In the genomic region with DNA sequence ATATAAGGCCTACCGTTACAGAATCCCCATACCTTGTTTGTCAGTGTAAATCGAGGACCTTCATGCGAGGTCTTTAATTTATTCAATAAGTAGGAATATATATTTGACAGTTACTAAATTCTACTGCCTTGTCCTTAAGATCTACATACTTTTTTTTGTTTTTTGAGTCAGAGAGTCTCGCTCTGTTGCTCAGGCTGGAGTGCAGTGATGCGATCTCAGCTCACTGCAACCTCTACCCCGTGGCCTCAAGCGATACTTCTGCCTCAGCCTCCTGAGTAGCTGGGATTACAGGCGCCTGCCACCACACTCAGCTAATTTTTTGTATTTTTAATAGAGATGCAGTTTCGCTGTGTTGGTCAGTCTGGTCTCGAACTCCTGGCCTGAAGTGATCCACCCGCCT, we compare ENCODE assay signal across 7 cellular contexts. TPM values are rescaled to one million over a fixed set of nuclear protein-coding genes. Genes with fewer than 3 reads are reported as not detected.
DNase-seq lines count a peak whose midpoint lies in the region; ATAC-seq and TF ChIP-seq lines count a peak whose summit lies in the region.
"Not testable (repeated sequence)": the region's sequence is repeated elsewhere in the genome, so short reads cannot be mapped to it uniquely, and the experiment has no call there.

No MANE protein-coding gene starts in this region.

- DNase-seq in Caki2 (ENCODE audit: low read depth): peak; percentile 36
- DNase-seq in NB4 (ENCODE audit: low read depth); activated CD4-positive, alpha-beta T cell treated with anti-CD3 and anti-CD28 coated beads, Interleukin-2, amount 10 ng/mL, durations not matched to agents 24 days and 14 days; activated naive CD8-positive, alpha-beta T cell treated with anti-CD3 and anti-CD28 coated beads, Interleukin-2, amount 50 U/mL, for 24 hours; epithelial cell of prostate (ENCODE audit: low read depth, low spot score); naive thymus-derived CD8-positive, alpha-beta T cell; stimulated activated naive B cell treated with anti-CD40 and anti-IgM and Interleukin-4, amounts not matched to agents 10 μg/mL and 1 μg/mL and 100 μg/mL, for 72 hours: not testable (repeated sequence)

- ATAC-seq in activated naive CD8-positive, alpha-beta T cell treated with anti-CD3 and anti-CD28 coated beads, Interleukin-2, amount 50 U/mL, for 24 hours; naive thymus-derived CD8-positive, alpha-beta T cell: not testable (repeated sequence)
- peak; percentile 50 to 56 for ATAC-seq in stimulated activated naive B cell treated with anti-CD40 and anti-IgM and Interleukin-4, amounts not matched to agents 10 μg/mL and 1 μg/mL and 100 μg/mL, for 72 hours (replicated peaks)

- H3K4me1 Mint-ChIP-seq in activated CD4-positive, alpha-beta T cell treated with anti-CD3 and anti-CD28 coated beads, Interleukin-2, amount 10 ng/mL, durations not matched to agents 24 days and 14 days: peaks cover 67% of the 10 kb centered on the region
- peaks cover 81% of the 10 kb centered on the region for H3K4me1 Mint-ChIP-seq in activated naive CD8-positive, alpha-beta T cell treated with anti-CD3 and anti-CD28 coated beads, Interleukin-2, amount 50 U/mL, for 24 hours
- peaks cover 30 to 88% (median 77%) of the 10 kb centered on the region in 4 donors for H3K4me1 Mint-ChIP-seq in naive thymus-derived CD8-positive, alpha-beta T cell
- H3K4me1 Mint-ChIP-seq in stimulated activated naive B cell treated with anti-CD40 and anti-IgM and Interleukin-4, amounts not matched to agents 10 μg/mL and 1 μg/mL and 100 μg/mL, for 72 hours: peaks cover 51 to 82% of the 10 kb centered on the region in 2 donors

- H3K4me3 Mint-ChIP-seq in activated CD4-positive, alpha-beta T cell treated with anti-CD3 and anti-CD28 coated beads, Interleukin-2, amount 10 ng/mL, durations not matched to agents 24 days and 14 days; activated naive CD8-positive, alpha-beta T cell treated with anti-CD3 and anti-CD28 coated beads, Interleukin-2, amount 50 U/mL, for 24 hours: not testable (repeated sequence)
- H3K4me3 Mint-ChIP-seq in naive thymus-derived CD8-positive, alpha-beta T cell: peak overlapping the region in 2 of 10 donors; percentile 13 to 28
- H3K4me3 Mint-ChIP-seq in stimulated activated naive B cell treated with anti-CD40 and anti-IgM and Interleukin-4, amounts not matched to agents 10 μg/mL and 1 μg/mL and 100 μg/mL, for 72 hours: peak overlapping the region in 1 of 2 donors; percentile 35

- peak overlapping the region; percentile 10 for H3K4me3 ChIP-seq in NB4 (ENCODE audit: low read depth, low read length)

- in situ Hi-C loops in Caki2 (cut with HindIII; ENCODE audit: low pct_unique_long_range_greater_than_20kb, low sequenced_read_pairs): not testable (repeated sequence)

- TF ChIP-seq CTCF in NB4 (IDR thresholded peaks at IDR 0.05; ENCODE audit: low read depth, low read length): not testable (repeated sequence)

- not testable (repeated sequence) for H3K9me3 Mint-ChIP-seq in activated CD4-positive, alpha-beta T cell treated with anti-CD3 and anti-CD28 coated beads, Interleukin-2, amount 10 ng/mL, durations not matched to agents 24 days and 14 days; activated naive CD8-positive, alpha-beta T cell treated with anti-CD3 and anti-CD28 coated beads, Interleukin-2, amount 50 U/mL, for 24 hours; naive thymus-derived CD8-positive, alpha-beta T cell; stimulated activated naive B cell treated with anti-CD40 and anti-IgM and Interleukin-4, amounts not matched to agents 10 μg/mL and 1 μg/mL and 100 μg/mL, for 72 hours

- TF ChIP-seq POLR2A in NB4 (IDR thresholded peaks at IDR 0.05; ENCODE audit: extremely low read depth, insufficient read length): not testable (repeated sequence)

- H3K27ac Mint-ChIP-seq in activated CD4-positive, alpha-beta T cell treated with anti-CD3 and anti-CD28 coated beads, Interleukin-2, amount 10 ng/mL, durations not matched to agents 24 days and 14 days: peak overlapping the region; percentile 22
- H3K27ac Mint-ChIP-seq in activated naive CD8-positive, alpha-beta T cell treated with anti-CD3 and anti-CD28 coated beads, Interleukin-2, amount 50 U/mL, for 24 hours: peak overlapping the region; percentile 72
- H3K27ac Mint-ChIP-seq in naive thymus-derived CD8-positive, alpha-beta T cell: peak overlapping the region in 7 of 10 donors; percentile 3 to 75 (median 48)
- peak overlapping the region; percentile 62 for H3K27ac Mint-ChIP-seq in stimulated activated naive B cell treated with anti-CD40 and anti-IgM and Interleukin-4, amounts not matched to agents 10 μg/mL and 1 μg/mL and 100 μg/mL, for 72 hours

- intact Hi-C loops in activated CD4-positive, alpha-beta T cell treated with anti-CD3 and anti-CD28 coated beads, Interleukin-2, amount 10 ng/mL, durations not matched to agents 24 days and 14 days (cut with micrococcal nuclease): not testable (repeated sequence)

- peaks cover 37% of the 10 kb centered on the region for H3K36me3 Mint-ChIP-seq in activated CD4-positive, alpha-beta T cell treated with anti-CD3 and anti-CD28 coated beads, Interleukin-2, amount 10 ng/mL, durations not matched to agents 24 days and 14 days (ENCODE audit: low read depth)
- peaks cover 39% of the 10 kb centered on the region for H3K36me3 Mint-ChIP-seq in activated naive CD8-positive, alpha-beta T cell treated with anti-CD3 and anti-CD28 coated beads, Interleukin-2, amount 50 U/mL, for 24 hours (ENCODE audit: low read depth)
- H3K36me3 Mint-ChIP-seq in naive thymus-derived CD8-positive, alpha-beta T cell: peaks cover 0 to 19% (median 4%) of the 10 kb centered on the region in 3 donors
- peaks cover 24 to 42% of the 10 kb centered on the region in 2 donors for H3K36me3 Mint-ChIP-seq in stimulated activated naive B cell treated with anti-CD40 and anti-IgM and Interleukin-4, amounts not matched to agents 10 μg/mL and 1 μg/mL and 100 μg/mL, for 72 hours

- POLR2A ChIA-PET in naive thymus-derived CD8-positive, alpha-beta T cell (lab: Charles Lee): not testable (repeated sequence)

- H3K27me3 Mint-ChIP-seq in activated CD4-positive, alpha-beta T cell treated with anti-CD3 and anti-CD28 coated beads, Interleukin-2, amount 10 ng/mL, durations not matched to agents 24 days and 14 days; activated naive CD8-positive, alpha-beta T cell treated with anti-CD3 and anti-CD28 coated beads, Interleukin-2, amount 50 U/mL, for 24 hours; naive thymus-derived CD8-positive, alpha-beta T cell; stimulated activated naive B cell treated with anti-CD40 and anti-IgM and Interleukin-4, amounts not matched to agents 10 μg/mL and 1 μg/mL and 100 μg/mL, for 72 hours: not testable (repeated sequence)

- H3K27ac ChIP-seq in epithelial cell of prostate: peak overlapping the region; percentile 96

RNA-seq across cellular contexts. Expression of a gene that starts 7.5 kb away (rescaled TPM):
- 22.7 and 42.5 TPM in 2 replicates for total RNA-seq in Caki2 (2014; rRNA removed; shearing (Covaris generic); ENCODE audit: low replicate concordance)
- 172 and 176 TPM in 2 replicates for total RNA-seq in activated CD4-positive, alpha-beta T cell treated with anti-CD3 and anti-CD28 coated beads, Interleukin-2, amount 10 ng/mL, durations not matched to agents 24 days and 14 days
- 10 to 100 TPM; 91.2 to 96.7 TPM for total RNA-seq in naive thymus-derived CD8-positive, alpha-beta T cell
- polyA plus RNA-seq in naive thymus-derived CD8-positive, alpha-beta T cell: 100 to 1,000 TPM; 197 to 248 (median 218) TPM

RNA-seq across cellular contexts. Expression of a gene that starts 33.1 kb away (rescaled TPM):
- total RNA-seq in Caki2 (2014; rRNA removed; shearing (Covaris generic); ENCODE audit: low replicate concordance): 26.7 and 27.4 TPM in 2 replicates
- 7.8 and 9.3 TPM in 2 replicates for total RNA-seq in activated CD4-positive, alpha-beta T cell treated with anti-CD3 and anti-CD28 coated beads, Interleukin-2, amount 10 ng/mL, durations not matched to agents 24 days and 14 days
- 10 to 100 TPM; 17.8 to 27.7 TPM for total RNA-seq in naive thymus-derived CD8-positive, alpha-beta T cell
- 1 to 10 TPM; 4.4 to 6.7 (median 5.8) TPM for polyA plus RNA-seq in naive thymus-derived CD8-positive, alpha-beta T cell

Comparison
In these comparisons a context has a peak if more than half of its experiments do, and no peak if none do; other contexts are left out.
1. H3K27ac Mint-ChIP-seq: peak in every context shown above with its lines; median percentile 72 in activated naive CD8-positive, alpha-beta T cell treated with anti-CD3 and anti-CD28 coated beads, Interleukin-2, amount 50 U/mL, for 24 hours; 62 in stimulated activated naive B cell treated with anti-CD40 and anti-IgM and Interleukin-4, amounts not matched to agents 10 μg/mL and 1 μg/mL and 100 μg/mL, for 72 hours; 48 in naive thymus-derived CD8-positive, alpha-beta T cell; 22 in activated CD4-positive, alpha-beta T cell treated with anti-CD3 and anti-CD28 coated beads, Interleukin-2, amount 10 ng/mL, durations not matched to agents 24 days and 14 days.